ENCODE assay signal across 1 cellular context in genomic region chr17:6479626-6480324, GRCh38.
TF ChIP-seq lines count a peak whose summit lies in the region.

No MANE protein-coding gene starts in this region.

TF ChIP-seq in GM23338, 12 proteins besides CTCF, POLR2A, EP300 and RAD21 (continued from another document):
- TF ChIP-seq ZNF462 (CRISPR knock-in tag; IDR thresholded peaks at IDR 0.05) (no peak), ETS1 (IDR thresholded peaks at IDR 0.05) (no peak), CREB1 (CRISPR knock-in tag; IDR thresholded peaks at IDR 0.05; ENCODE audit: low read depth) (no peak), POLR2AphosphoS5 (IDR thresholded peaks at IDR 0.05; ENCODE audit: low read depth) (no peak), EZH2 (IDR thresholded peaks at IDR 0.05; ENCODE audit: low read depth, unreplicated experiment) (no peak), ZNF331 (CRISPR knock-in tag; IDR thresholded peaks at IDR 0.05; ENCODE audit: low read depth) (no peak), REST (IDR thresholded peaks at IDR 0.05; ENCODE audit: unreplicated experiment) (no peak)
